17 cellular contexts compared by ENCODE assay signal in genomic region chr5:16952968-16953671, GRCh38. TPM values are rescaled to one million over a fixed set of nuclear protein-coding genes. Genes with fewer than 3 reads are reported as not detected.
DNase-seq lines count a peak whose midpoint lies in the region; ATAC-seq, FAIRE-seq and TF ChIP-seq lines count a peak whose summit lies in the region.
"Had no signal": no experiment of that assay in that cellular context is flagged by ENCODE, and none has a peak within 500 bp of the region (broad histone marks: within the 10 kb centered on the region; RNA-seq: fewer than 3 reads in every experiment).

No MANE protein-coding gene starts in this region.

- FAIRE-seq in small intestine (lab: Jason Lieb, UNC), result no peak

- no peak for TF ChIP-seq CTCF in WTC11 (IDR thresholded peaks at IDR 0.05)
- no peak for TF ChIP-seq CTCF in kidney epithelial cell (IDR thresholded peaks at IDR 0.05; ENCODE audit: insufficient read depth, low read length, poor library complexity, severe bottlenecking)
- TF ChIP-seq CTCF in ovary (IDR thresholded peaks at IDR 0.05), result no peak
- TF ChIP-seq CTCF in tibial nerve (IDR thresholded peaks at IDR 0.05), result no peak

- H3K9me3 Mint-ChIP-seq in WTC11, result peaks cover 8% of the 10 kb centered on the region

- intact Hi-C loops in ovary (cut with DNase I), result no loop called here

- peaks cover 7% of the 10 kb centered on the region for H3K4me1 Mint-ChIP-seq in WTC11

- peak; percentile 35 for DNase-seq in H7
- no peak for DNase-seq in WTC11 (ENCODE audit: low spot score)
- peak; percentile 70 for DNase-seq in kidney epithelial cell (ENCODE audit: low read depth)
- peak; percentile 83 for DNase-seq in small intestine
- DNase-seq in Kasumi-1 (lab: John Stamatoyannopoulos, UW), result no peak
- no peak for DNase-seq in ovary
- no peak for DNase-seq in tibial nerve (ENCODE audit: low spot score in 2 of 2)
- DNase-seq: ACHN, AML-193, COR-L47, DMS53, NCI-H1436 treated with DMSO at 0.1 percent for 48 hours, NCI-H2081, NCI-H510A, NCI-H82, PC-9 had no signal

- H3K36me3 ChIP-seq in H7 (replicated peaks; ENCODE audit: control insufficient read depth, insufficient read depth, low read length) (no peaks in the 10 kb centered on the region), kidney epithelial cell (ENCODE audit: control insufficient read depth, insufficient read depth, low read length) (no peaks in the 10 kb centered on the region), small intestine (ENCODE audit: control insufficient read depth in 2 of 2, insufficient read depth in 2 of 2, low read length in 2 of 2) (no peaks in the 10 kb centered on the region), ovary (no peaks in the 10 kb centered on the region), tibial nerve (no peaks in the 10 kb centered on the region)

- H3K4me3 ChIP-seq in H7 (ENCODE audit: insufficient read depth, low read depth, low read length) (no peak overlapping the region), kidney epithelial cell (ENCODE audit: low read depth, low read length) (no peak overlapping the region), small intestine (ENCODE audit: low read depth in 1 of 2, low read length in 2 of 2) (no peak overlapping the region), ovary (no peak overlapping the region), tibial nerve (no peak overlapping the region)
- H3K4me3 ChIP-seq: PC-9, SK-N-MC had no signal

- CTCF ChIA-PET in WTC11 (lab: Charles Lee), result interaction anchor here (0.6 to 1.7 kb wide), 4 partner anchors 180 to 263 kb away, joined by 3 to 5 read pairs (median 4); no protein-coding TSS in a partner anchor

- H3K27me3 ChIP-seq in H7 (ENCODE audit: control insufficient read depth, insufficient read depth, low read length) (no peaks in the 10 kb centered on the region), kidney epithelial cell (ENCODE audit: control insufficient read depth, insufficient read depth, low read length) (no peaks in the 10 kb centered on the region), small intestine (ENCODE audit: control insufficient read depth in 2 of 2, insufficient read depth in 2 of 2, low read length in 2 of 2) (no peaks in the 10 kb centered on the region), ovary (no peaks in the 10 kb centered on the region), tibial nerve (no peaks in the 10 kb centered on the region)

- H3K9me3 ChIP-seq in small intestine (ENCODE audit: control insufficient read depth, low read depth) (no peaks in the 10 kb centered on the region), ovary (no peaks in the 10 kb centered on the region), tibial nerve (no peaks in the 10 kb centered on the region)

- H3K27me3 Mint-ChIP-seq in WTC11 (ENCODE audit: low read depth), result no peaks in the 10 kb centered on the region

- H3K4me1 ChIP-seq in small intestine (ENCODE audit: control insufficient read depth in 2 of 2, insufficient read depth in 1 of 2, low read depth in 1 of 2, low read length in 1 of 2), result peaks cover 0 to 2% of the 10 kb centered on the region in 2 donors
- no peaks in the 10 kb centered on the region for H3K4me1 ChIP-seq in ovary (ENCODE audit: insufficient read depth)
- no peaks in the 10 kb centered on the region for H3K4me1 ChIP-seq in tibial nerve

- H3K4me3 Mint-ChIP-seq in WTC11, result no peak overlapping the region

- TF ChIP-seq EP300 in ovary (IDR thresholded peaks at IDR 0.05) (no peak), tibial nerve (IDR thresholded peaks at IDR 0.05) (no peak)

- H3K27ac Mint-ChIP-seq in WTC11, result no peak overlapping the region

- ATAC-seq in WTC11, result peak; percentile 48

- H3K36me3 Mint-ChIP-seq in WTC11, result no peaks in the 10 kb centered on the region

- WGBS in small intestine, 3 donors, result 30 to 70% (median 63%) methylated on average over 6 of the region's 6 CpGs
- whole genome bisulfite sequencing in ovary, 3 donors, result 87 to 89% (median 89%) methylated on average over 6 of the region's 6 CpGs
- 82 to 85% methylated on average over 6 of the region's 6 CpGs for WGBS in tibial nerve, 2 donors

- no peak overlapping the region for H3K27ac ChIP-seq in small intestine (ENCODE audit: low read depth in 1 of 2, low read length in 1 of 2)
- H3K27ac ChIP-seq in ovary, result no peak overlapping the region
- H3K27ac ChIP-seq in tibial nerve, result no peak overlapping the region
- H3K27ac ChIP-seq: PC-9, SK-N-MC had no signal

- POLR2A ChIA-PET in WTC11 (lab: Charles Lee), result interaction anchor here (0.5 kb wide), 1 partner anchor 41 kb away, joined by 4 read pairs; no protein-coding TSS in a partner anchor

- TF ChIP-seq POLR2A in ovary (IDR thresholded peaks at IDR 0.05), result no peak
- no peak for TF ChIP-seq POLR2A in tibial nerve (IDR thresholded peaks at IDR 0.05)

TF ChIP-seq in WTC11, 78 proteins besides CTCF, POLR2A, EP300 and RAD21:
- TF ChIP-seq ATF3 (CRISPR knock-in tag; conservative IDR thresholded peaks at IDR 0.05) (no peak), TEAD1 (CRISPR knock-in tag; IDR thresholded peaks at IDR 0.05) (no peak)

RNA-seq across cellular contexts. Expression of gene MYO10, which starts 17.0 kb away (rescaled TPM):
- total RNA-seq in H7 (2014; rRNA removed; shearing (Covaris generic)), result 36.3 and 56.6 TPM in 2 replicates
- total RNA-seq in WTC11 (2021) (89.8 to 90.8 TPM (median 90.7 TPM) in 3 replicates), kidney epithelial cell (70.0 and 80.3 TPM in 2 replicates), ovary (10 to 100 TPM; 13.9 to 35.8 (median 16.3) TPM), tibial nerve (10 to 100 TPM; 30.6 to 55.9 (median 38.2) TPM)
- polyA plus RNA-seq in small intestine (10 to 100 TPM; 10.3 to 22.5 (median 14.9) TPM), ovary (10 to 100 TPM; 10.8 to 31.8 TPM)

Comparison
In these comparisons a context has a peak if more than half of its experiments do, and no peak if none do; other contexts are left out.
1. DNase-seq: peak in H7 (single experiment), kidney epithelial cell (single experiment) and small intestine (single experiment); none in WTC11 (single experiment), Kasumi-1 (0 of 2), ovary (0 of 5) and tibial nerve (0 of 2).